3 cellular contexts compared by ENCODE assay signal in the genomic region with DNA sequence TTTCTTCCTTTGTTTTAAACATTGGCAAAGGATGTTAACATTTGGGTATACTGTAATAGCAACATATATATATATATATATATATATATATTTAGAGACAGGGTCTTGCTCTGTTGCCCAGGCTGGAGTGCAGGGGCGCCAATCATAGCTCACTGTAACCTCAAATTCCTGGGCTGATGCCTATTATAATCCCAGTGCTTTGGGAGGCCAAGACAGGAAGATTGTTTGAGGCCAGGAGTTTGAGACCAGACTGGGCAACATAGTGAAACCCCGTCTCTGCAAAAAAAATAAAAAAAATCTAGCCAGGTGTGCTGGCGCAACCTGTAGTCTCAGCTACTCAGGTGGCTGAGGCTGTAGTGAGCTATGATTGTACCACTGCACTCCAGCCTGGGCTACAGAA.
"Had no signal": no experiment of that assay in that cellular context is flagged by ENCODE, and none has a peak within 500 bp of the region (broad histone marks: within the 10 kb centered on the region; RNA-seq: fewer than 3 reads in every experiment).

No MANE protein-coding gene starts in this region.

- ATAC-seq: GM12878 had no signal

- DNase-seq: GDM1, GF-D8 had no signal

- H3K4me3 ChIP-seq: GM12878 had no signal
